ENCODE assay signal across 1 cellular context in the genomic region with DNA sequence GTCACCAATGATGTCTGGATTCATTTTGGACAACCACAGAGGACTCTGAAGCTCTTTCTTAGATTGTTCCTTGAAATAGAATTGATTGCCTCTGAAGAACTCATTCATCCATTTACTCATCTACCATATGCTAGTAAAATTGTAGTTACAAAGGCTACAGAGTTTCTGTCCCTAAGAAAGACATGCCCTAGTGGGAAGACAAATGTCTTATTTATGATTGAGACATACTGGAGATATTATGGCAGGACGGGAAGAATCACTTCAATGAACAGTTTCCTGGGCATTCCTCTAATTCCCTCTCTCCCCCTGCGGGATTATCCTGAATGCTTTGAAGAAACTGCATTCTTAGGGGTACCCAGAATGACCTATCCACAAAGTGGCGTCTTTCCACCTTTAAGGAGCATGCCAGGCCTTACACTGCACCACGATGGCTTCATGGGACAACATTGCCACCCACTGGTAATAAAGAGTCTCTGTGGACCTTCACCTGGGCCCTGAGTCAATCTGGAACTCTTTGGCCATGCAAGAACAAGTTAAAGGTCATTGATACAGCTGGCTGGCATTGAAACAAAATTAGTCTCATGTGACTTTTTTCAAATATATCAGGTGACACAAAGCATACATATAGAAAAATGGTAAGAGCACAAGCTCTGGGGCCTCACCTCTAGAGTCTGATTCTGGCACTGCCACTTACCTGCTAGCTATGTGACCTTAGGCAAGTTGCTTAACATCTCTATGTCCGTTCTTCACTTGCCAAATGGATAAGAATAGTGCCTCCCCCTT.
A peak's percentile ranks its signal among the peaks of the same experiment; 100 is the strongest.
TF ChIP-seq lines count a peak whose summit lies in the region.

No MANE protein-coding gene starts in this region.

TF ChIP-seq in HepG2, 621 proteins besides CTCF, POLR2A, EP300 and RAD21 (continued from another document and continues in another):
- TF ChIP-seq, protein P1, sequence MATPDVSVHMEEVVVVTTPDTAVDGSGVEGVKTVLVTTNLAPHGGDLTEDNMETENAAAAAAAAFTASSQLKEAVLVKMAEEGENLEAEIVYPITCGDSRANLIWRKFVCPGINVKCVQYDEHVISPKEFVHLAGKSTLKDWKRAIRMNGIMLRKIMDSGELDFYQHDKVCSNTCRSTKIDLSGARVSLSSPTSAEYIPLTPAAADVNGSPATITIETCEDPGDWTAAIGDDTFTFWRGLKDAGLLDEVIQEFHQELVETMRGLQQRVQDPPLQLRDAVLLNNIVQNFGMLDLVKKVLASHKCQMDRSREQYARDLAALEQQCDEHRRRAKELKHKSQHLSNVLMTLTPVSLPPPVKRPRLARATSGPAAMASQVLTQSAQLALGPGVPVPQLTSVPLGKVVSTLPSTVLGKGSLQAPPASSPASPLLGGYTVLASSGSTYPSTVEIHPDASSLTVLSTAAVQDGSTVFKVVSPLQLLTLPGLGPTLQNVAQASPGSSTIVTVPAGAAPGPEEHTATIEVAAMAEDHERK (CRISPR knock-in tag; IDR thresholded peaks at IDR 0.05; ENCODE audit: low read depth) = no peak
- no peak for TF ChIP-seq HMGXB3 (CRISPR knock-in tag; IDR thresholded peaks at IDR 0.05; ENCODE audit: borderline replicate concordance)
- TF ChIP-seq ZNF766 (CRISPR knock-in tag; IDR thresholded peaks at IDR 0.05; ENCODE audit: borderline replicate concordance) = no peak
- no peak for TF ChIP-seq ADNP (CRISPR knock-in tag; IDR thresholded peaks at IDR 0.05)
- TF ChIP-seq NFYC (CRISPR knock-in tag; IDR thresholded peaks at IDR 0.05) = no peak
- TF ChIP-seq ZNF790 (CRISPR knock-in tag; IDR thresholded peaks at IDR 0.05; ENCODE audit: borderline replicate concordance) = no peak
- no peak for TF ChIP-seq ZNF296 (CRISPR knock-in tag; conservative IDR thresholded peaks at IDR 0.05)
- peak; percentile 64; the same call in 1 of the 2 replicates for TF ChIP-seq REPIN1 (CRISPR knock-in tag; IDR thresholded peaks at IDR 0.05; ENCODE audit: borderline replicate concordance, low read depth)
- no peak for TF ChIP-seq ZNF703 (CRISPR knock-in tag; IDR thresholded peaks at IDR 0.05; ENCODE audit: borderline replicate concordance)
- TF ChIP-seq, protein P2, sequence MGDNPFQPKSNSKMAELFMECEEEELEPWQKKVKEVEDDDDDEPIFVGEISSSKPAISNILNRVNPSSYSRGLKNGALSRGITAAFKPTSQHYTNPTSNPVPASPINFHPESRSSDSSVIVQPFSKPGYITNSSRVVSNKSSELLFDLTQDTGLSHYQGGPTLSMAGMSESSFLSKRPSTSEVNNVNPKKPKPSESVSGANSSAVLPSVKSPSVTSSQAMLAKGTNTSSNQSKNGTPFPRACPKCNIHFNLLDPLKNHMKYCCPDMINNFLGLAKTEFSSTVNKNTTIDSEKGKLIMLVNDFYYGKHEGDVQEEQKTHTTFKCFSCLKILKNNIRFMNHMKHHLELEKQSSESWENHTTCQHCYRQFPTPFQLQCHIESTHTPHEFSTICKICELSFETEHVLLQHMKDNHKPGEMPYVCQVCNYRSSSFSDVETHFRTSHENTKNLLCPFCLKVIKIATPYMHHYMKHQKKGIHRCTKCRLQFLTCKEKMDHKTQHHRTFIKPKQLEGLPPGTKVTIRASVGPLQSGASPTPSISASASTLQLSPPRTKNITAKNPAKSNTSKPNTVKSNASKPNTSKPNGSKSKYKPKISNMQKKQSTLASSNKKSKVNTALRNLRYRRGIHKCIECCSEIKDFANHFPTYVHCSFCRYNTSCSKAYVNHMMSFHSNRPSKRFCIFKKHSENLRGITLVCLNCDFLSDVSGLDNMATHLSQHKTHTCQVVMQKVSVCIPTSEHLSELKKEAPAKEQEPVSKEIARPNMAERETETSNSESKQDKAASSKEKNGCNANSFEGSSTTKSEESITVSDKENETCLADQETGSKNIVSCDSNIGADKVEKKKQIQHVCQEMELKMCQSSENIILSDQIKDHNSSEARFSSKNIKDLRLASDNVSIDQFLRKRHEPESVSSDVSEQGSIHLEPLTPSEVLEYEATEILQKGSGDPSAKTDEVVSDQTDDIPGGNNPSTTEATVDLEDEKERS (CRISPR knock-in tag; IDR thresholded peaks at IDR 0.05) = no peak
- TF ChIP-seq HHEX (CRISPR knock-in tag; IDR thresholded peaks at IDR 0.05) = no peak
- TF ChIP-seq ZNF180 (CRISPR knock-in tag; IDR thresholded peaks at IDR 0.05; ENCODE audit: borderline replicate concordance, low read depth) = no peak
- no peak for TF ChIP-seq ZNF318 (CRISPR knock-in tag; IDR thresholded peaks at IDR 0.05)
- TF ChIP-seq ZSCAN30 (CRISPR knock-in tag; IDR thresholded peaks at IDR 0.05) = no peak
- TF ChIP-seq ATRX (CRISPR knock-in tag; IDR thresholded peaks at IDR 0.05; ENCODE audit: borderline replicate concordance) = no peak
- no peak for TF ChIP-seq ZNF546 (CRISPR knock-in tag; conservative IDR thresholded peaks at IDR 0.05)
- TF ChIP-seq CBX1 (IDR thresholded peaks at IDR 0.05; ENCODE audit: low read depth) = no peak
- TF ChIP-seq, protein P3, sequence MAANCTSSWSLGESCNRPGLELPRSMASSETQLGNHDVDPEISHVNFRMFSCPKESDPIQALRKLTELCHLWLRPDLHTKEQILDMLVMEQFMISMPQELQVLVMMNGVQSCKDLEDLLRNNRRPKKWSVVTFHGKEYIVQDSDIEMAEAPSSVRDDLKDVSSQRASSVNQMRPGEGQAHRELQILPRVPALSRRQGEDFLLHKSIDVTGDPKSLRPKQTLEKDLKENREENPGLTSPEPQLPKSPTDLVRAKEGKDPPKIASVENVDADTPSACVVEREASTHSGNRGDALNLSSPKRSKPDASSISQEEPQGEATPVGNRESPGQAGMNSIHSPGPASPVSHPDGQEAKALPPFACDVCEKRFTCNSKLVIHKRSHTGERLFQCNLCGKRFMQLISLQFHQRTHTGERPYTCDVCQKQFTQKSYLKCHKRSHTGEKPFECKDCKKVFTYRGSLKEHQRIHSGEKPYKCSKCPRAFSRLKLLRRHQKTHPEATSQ (CRISPR knock-in tag; IDR thresholded peaks at IDR 0.05; ENCODE audit: borderline replicate concordance) = no peak
- no peak for TF ChIP-seq JUN (CRISPR knock-in tag; IDR thresholded peaks at IDR 0.05)
- peak; percentile 55; the same call in 1 of the 2 replicates for TF ChIP-seq MXD4 (CRISPR knock-in tag; IDR thresholded peaks at IDR 0.05)
- TF ChIP-seq RAD51 (IDR thresholded peaks at IDR 0.05; ENCODE audit: borderline replicate concordance) = no peak
- no peak; the same call in 1 of the 2 replicates for TF ChIP-seq ESRRA (CRISPR knock-in tag; IDR thresholded peaks at IDR 0.05; ENCODE audit: low read depth)
- TF ChIP-seq NONO (IDR thresholded peaks at IDR 0.05) = no peak
- no peak for TF ChIP-seq NONO (CRISPR knock-in tag; conservative IDR thresholded peaks at IDR 0.05)
- TF ChIP-seq ZNF350 (CRISPR knock-in tag; IDR thresholded peaks at IDR 0.05; ENCODE audit: borderline replicate concordance, low read depth) = no peak
- no peak for TF ChIP-seq HNRNPH1 (optimal IDR thresholded peaks at IDR 0.05; ENCODE audit: low read depth, low read length)
- no peak for TF ChIP-seq ZBTB14 (CRISPR knock-in tag; IDR thresholded peaks at IDR 0.05)
